Comparison of ENCODE assay signal across 35 cellular contexts in the genomic region with DNA sequence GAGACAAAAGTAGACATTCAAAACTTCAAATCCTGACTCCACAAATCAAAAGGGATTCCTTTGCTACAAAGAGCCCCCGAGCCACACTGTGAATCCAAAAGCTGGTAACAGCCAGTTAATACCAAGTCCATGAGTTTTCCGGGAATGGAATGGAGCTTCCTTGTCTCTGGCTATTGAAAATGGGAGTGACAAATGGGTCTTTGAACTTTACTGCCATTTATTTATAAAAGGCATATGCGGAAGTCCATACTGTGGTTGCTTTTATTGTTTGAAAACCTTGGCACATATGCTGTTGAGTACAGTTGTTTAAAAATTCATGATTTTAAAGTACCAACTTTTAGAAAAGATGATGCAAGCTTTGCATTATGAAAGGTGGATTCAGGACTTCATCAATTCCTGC.
"Had no signal": no experiment of that assay in that cellular context is flagged by ENCODE, and none has a peak within 500 bp of the region (broad histone marks: within the 10 kb centered on the region; RNA-seq: fewer than 3 reads in every experiment).

No MANE protein-coding gene starts in this region.

- DNase-seq: Karpas-422, Kasumi-1, KG1, MG63, MM.1S, MV-4-11, NCI-H1048, NCI-H1092, NCI-H1105, NCI-H1105 treated with DMSO at 0.1 percent for 48 hours, NCI-H1417, NCI-H1417 treated with DMSO at 0.1 percent for 48 hours, NCI-H1436, NCI-H1436 treated with DMSO at 0.1 percent for 48 hours, NCI-H146, NCI-H1694, NCI-H1694 treated with DMSO at 0.1 percent for 48 hours, NCI-H187, NCI-H187 treated with DMSO at 0.1 percent for 48 hours, NCI-H1930, NCI-H2029, NCI-H2029 treated with DMSO at 0.1 percent for 48 hours, NCI-H2081, NCI-H2081 treated with DMSO at 0.1 percent for 48 hours, NCI-H2107, NCI-H2171, NCI-H2171 treated with DMSO at 0.1 percent for 48 hours, NCI-H2227 treated with DMSO at 0.1 percent for 48 hours, NCI-H226, NCI-H345, NCI-H446, NCI-H446 treated with DMSO at 0.1 percent for 48 hours, NCI-H510A, NCI-H510A treated with DMSO at 0.1 percent for 48 hours had no signal

- H3K27ac ChIP-seq: KMS-11 had no signal

- H3K36me3 ChIP-seq: MG63 had no signal

- H3K9me3 ChIP-seq: MG63 had no signal

- H3K27me3 ChIP-seq: MG63 had no signal

- H3K4me3 ChIP-seq: MG63 had no signal
